Comparison of ENCODE assay signal across 2 cellular contexts in the genomic region with DNA sequence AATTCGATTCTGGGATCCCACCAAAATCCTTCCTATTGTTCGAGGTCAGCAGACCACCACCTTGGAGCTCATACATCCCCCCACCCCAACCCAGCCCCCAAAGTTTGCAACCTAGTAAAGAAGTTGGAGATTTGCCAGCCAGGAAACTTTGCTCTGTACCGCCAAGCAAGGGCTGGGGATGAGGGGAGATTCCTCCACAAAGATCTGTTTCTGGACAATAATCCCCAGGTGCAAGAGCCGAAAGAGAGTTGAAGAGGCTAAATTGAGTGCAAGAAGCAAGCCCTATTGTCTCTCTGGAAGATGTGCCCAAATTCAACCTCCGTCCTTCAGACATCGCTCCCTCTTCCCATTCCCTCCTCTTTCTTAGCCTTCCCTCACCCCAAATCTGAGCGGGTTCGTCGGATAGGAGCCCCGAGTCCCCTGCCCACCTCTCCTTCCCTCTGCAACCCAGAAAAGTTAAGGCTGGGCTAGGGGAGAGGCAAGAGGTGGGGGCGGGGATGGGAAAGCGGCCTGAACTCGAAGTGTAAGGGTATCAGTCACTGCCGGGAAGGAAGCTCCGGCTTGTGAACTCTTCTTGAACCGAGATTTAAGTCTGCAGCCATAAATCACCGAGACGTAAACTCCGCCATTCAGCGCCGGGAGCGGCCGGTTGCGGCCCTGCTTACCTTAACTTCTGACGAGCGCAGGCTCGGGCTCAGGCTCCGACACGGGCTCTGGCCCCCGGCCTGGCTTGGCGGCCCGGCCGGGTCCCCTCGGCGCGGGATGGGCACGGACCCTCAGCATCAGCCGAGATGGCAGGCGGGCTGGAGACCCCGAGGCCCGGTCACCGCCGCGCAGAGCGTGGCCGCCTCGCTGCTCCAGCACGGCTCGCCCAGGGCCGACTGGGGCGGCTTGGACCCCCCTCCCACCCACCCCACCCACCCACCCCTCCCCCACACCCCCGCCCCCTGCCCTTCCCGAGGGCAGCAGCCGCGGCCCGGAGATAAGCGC.
TF ChIP-seq lines count a peak whose summit lies in the region.

No MANE protein-coding gene starts in this region.

TF ChIP-seq in SK-N-SH, 30 proteins besides CTCF, POLR2A, EP300 and RAD21:
- TF ChIP-seq, protein P1, sequence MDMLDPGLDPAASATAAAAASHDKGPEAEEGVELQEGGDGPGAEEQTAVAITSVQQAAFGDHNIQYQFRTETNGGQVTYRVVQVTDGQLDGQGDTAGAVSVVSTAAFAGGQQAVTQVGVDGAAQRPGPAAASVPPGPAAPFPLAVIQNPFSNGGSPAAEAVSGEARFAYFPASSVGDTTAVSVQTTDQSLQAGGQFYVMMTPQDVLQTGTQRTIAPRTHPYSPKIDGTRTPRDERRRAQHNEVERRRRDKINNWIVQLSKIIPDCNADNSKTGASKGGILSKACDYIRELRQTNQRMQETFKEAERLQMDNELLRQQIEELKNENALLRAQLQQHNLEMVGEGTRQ (IDR thresholded peaks at IDR 0.05; ENCODE audit: borderline replicate concordance, low read depth, low read length), result no peak
- peak; percentile 89; the same call in 1 of the 2 replicates for TF ChIP-seq EZH2phosphoT487 (IDR thresholded peaks at IDR 0.05; ENCODE audit: borderline replicate concordance, low read depth)
TF ChIP-seq in SK-N-SH: peak in this region for 1.

TF ChIP-seq in SK-N-SH treated with all-trans-retinoic acid at 6 μM for 48 hours, 23 proteins besides CTCF, POLR2A, EP300 and RAD21:
- TF ChIP-seq OSR1 (CRISPR knock-in tag; IDR thresholded peaks at IDR 0.05), result no peak
